ENCODE assay signal across 8 cellular contexts in the genomic region with DNA sequence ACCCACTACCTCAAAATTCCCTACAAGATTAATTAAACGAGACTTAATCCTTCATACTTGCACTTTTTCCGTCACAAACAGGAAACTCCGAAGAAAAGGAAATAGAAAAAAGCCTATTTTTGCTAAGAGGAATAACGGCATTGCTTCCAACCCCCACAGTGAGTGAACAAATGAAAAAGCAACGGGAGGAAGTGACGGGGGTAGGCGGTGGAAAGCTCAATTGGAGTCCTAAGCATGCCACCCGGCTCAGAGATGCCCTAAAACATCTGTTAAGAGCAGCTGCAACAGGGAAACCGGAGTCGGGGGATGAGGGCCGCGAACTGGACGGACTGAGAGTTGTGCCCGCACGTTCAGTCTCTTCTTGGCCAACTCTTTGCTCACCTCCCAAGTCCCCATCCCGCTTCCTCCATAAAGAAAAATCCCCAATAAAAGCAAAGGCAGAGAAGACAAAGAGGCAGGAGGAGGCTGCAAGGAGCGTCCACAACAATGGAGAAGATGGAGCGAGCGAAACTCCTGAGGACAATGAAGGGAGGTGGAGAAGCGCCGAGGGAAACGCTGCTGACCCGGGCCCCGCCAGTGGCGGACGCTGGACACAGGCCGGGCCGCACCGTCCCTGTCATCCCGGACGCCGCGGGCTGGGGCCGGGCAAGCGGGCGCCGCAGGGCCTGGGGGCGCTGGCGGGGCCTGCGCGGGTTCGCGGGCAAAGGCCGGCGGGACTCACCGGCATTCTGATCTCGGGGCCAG. TPM values are rescaled to one million over a fixed set of nuclear protein-coding genes. Genes with fewer than 3 reads are reported as not detected.
DNase-seq lines count a peak whose midpoint lies in the region; ATAC-seq and TF ChIP-seq lines count a peak whose summit lies in the region.

No MANE protein-coding gene starts in this region.

- peaks cover 39% of the 10 kb centered on the region for H3K36me3 Mint-ChIP-seq in Calu3 (ENCODE audit: insufficient read depth, unreplicated experiment)

- H3K9me3 ChIP-seq in SU-DHL-6 (ENCODE audit: insufficient read depth, low read length) (no peaks in the 10 kb centered on the region), right cardiac atrium (ENCODE audit: control insufficient read depth, low read length) (no peaks in the 10 kb centered on the region), aorta (ENCODE audit: control insufficient read depth, low read length) (no peaks in the 10 kb centered on the region)

- H3K79me2 ChIP-seq in SU-DHL-6 (ENCODE audit: insufficient read depth, low read length) = peaks cover 46% of the 10 kb centered on the region

- H3K27ac ChIP-seq in SU-DHL-6 (ENCODE audit: low read depth, low read length) (peak overlapping the region; percentile 69), right cardiac atrium (ENCODE audit: low read length) (peak overlapping the region; percentile 84), aorta (ENCODE audit: low read depth in 1 of 2, low read length in 2 of 2) (peak overlapping the region; percentile 65 to 83)

- H3K4me1 ChIP-seq in right cardiac atrium (ENCODE audit: control insufficient read depth, insufficient read depth, low read length) (peaks cover 5% of the 10 kb centered on the region), aorta (ENCODE audit: control insufficient read depth in 1 of 2, insufficient read depth in 2 of 2, low read length in 2 of 2) (no peaks in the 10 kb centered on the region)

- TF ChIP-seq CTCF in Calu3 (IDR thresholded peaks at IDR 0.05; ENCODE audit: unreplicated experiment) (no peak), SU-DHL-6 (IDR thresholded peaks at IDR 0.05; ENCODE audit: insufficient read depth, low read length, poor library complexity, severe bottlenecking) (no peak)

- H2AFZ ChIP-seq in SU-DHL-6 (ENCODE audit: low read depth, low read length, severe bottlenecking) = peak overlapping the region; percentile 56

- H3F3A ChIP-seq in SU-DHL-6 (ENCODE audit: insufficient read depth) = peaks cover 10% of the 10 kb centered on the region; the same call in 1 of the 2 replicates

- no peaks in the 10 kb centered on the region for H3K27me3 Mint-ChIP-seq in Calu3 (ENCODE audit: unreplicated experiment)

- BruUV-seq in Calu3 (replicated peaks; lab: Mats Ljungman, UMichigan) = no TSS peak

- H3K9me2 ChIP-seq in SU-DHL-6 (replicated peaks; ENCODE audit: insufficient read depth, low read length) = no peaks in the 10 kb centered on the region

- peak overlapping the region; percentile 87 for H3K4me3 Mint-ChIP-seq in Calu3 (ENCODE audit: low read depth, unreplicated experiment)

- H3K27me3 ChIP-seq in SU-DHL-6 (ENCODE audit: low read length) (no peaks in the 10 kb centered on the region), right cardiac atrium (ENCODE audit: control insufficient read depth, insufficient read depth) (no peaks in the 10 kb centered on the region), aorta (ENCODE audit: control insufficient read depth in 1 of 2, insufficient read depth in 2 of 2, low read length in 1 of 2) (no peaks in the 10 kb centered on the region)

- CTCF ChIA-PET in Calu3 (lab: Charles Lee) = interaction anchor here (0.6 to 1.1 kb wide), 4 partner anchors 10 to 92 kb away, joined by 3 read pairs; no protein-coding TSS in a partner anchor

- H3K9me3 Mint-ChIP-seq in Calu3 (ENCODE audit: low read depth, unreplicated experiment) = no peaks in the 10 kb centered on the region

- H3K4me1 Mint-ChIP-seq in Calu3 (ENCODE audit: low read depth, unreplicated experiment) = no peaks in the 10 kb centered on the region

- H3K36me3 ChIP-seq in SU-DHL-6 (ENCODE audit: low read length) = no peaks in the 10 kb centered on the region
- no peaks in the 10 kb centered on the region for H3K36me3 ChIP-seq in aorta (ENCODE audit: control insufficient read depth in 1 of 2, insufficient read depth in 2 of 2, low read length in 1 of 2)

- ATAC-seq in GM19452 (IDR thresholded peaks at IDR 0.05; ENCODE audit: unreplicated experiment) (peak; percentile 25), right cardiac atrium (peak; percentile 58 to 66), aorta (ENCODE audit: low FRiP score) (peak; percentile 73)

- H3K27ac Mint-ChIP-seq in Calu3 (ENCODE audit: unreplicated experiment) = peak overlapping the region; percentile 89

- intact Hi-C loops in Calu3 (cut with micrococcal nuclease; ENCODE audit: unreplicated experiment) = loop anchor here (2.0 kb wide), 1 partner anchor 15 kb away; no protein-coding TSS in a partner anchor
- intact Hi-C loops in right cardiac atrium (cut with DNase I) = no loop called here
- intact Hi-C loops in aorta (cut with DNase I) = no loop called here

- WGBS in right cardiac atrium = under 1% methylated on average over 47 of the region's 47 CpGs
- 0 to 1% methylated on average over 47 of the region's 47 CpGs for WGBS in aorta, 2 donors

- H3K9ac ChIP-seq in SU-DHL-6 (ENCODE audit: low read length) = peak overlapping the region; percentile 98

- peak overlapping the region; percentile 93 for H3K4me2 ChIP-seq in SU-DHL-6 (ENCODE audit: low read depth, low read length, poor library complexity, severe bottlenecking)

- H3K4me3 ChIP-seq in SU-DHL-6 (ENCODE audit: insufficient read depth, low read length, poor library complexity, severe bottlenecking) = peak overlapping the region; percentile 99
- H3K4me3 ChIP-seq in right cardiac atrium (ENCODE audit: low read length) = peak overlapping the region; percentile 79
- H3K4me3 ChIP-seq in aorta (ENCODE audit: low read length in 2 of 2) = peak overlapping the region; percentile 82 to 95

- DNase-seq in Calu3 = peak; percentile 36
- peak; percentile 11 for DNase-seq in HS-27A (ENCODE audit: low read depth)
- DNase-seq in amygdala (lab: John Stamatoyannopoulos, UW) = peak in 32 of 56 donors; percentile 6 to 67 (median 30)
- peak; percentile 34 to 71 (median 69) for DNase-seq in right cardiac atrium
- peak; percentile 78 for DNase-seq in retina
- peak; percentile 76 to 82 for DNase-seq in aorta

- H4K20me1 ChIP-seq in SU-DHL-6 (ENCODE audit: low read depth, low read length) = peaks cover 3% of the 10 kb centered on the region; the same call in 1 of the 2 replicates

RNA-seq across cellular contexts. Expression of gene SEC63, which starts 0.7 kb away (rescaled TPM):
- 106 and 135 TPM in 2 replicates for total RNA-seq in Calu3 (2022)
- total RNA-seq in right cardiac atrium = 100 to 1,000 TPM in 1 of 4 donors, 10 to 100 TPM in 3; 65.6 to 100 (median 87.9) TPM
- 30.6 TPM for polyA plus RNA-seq in right cardiac atrium
- 100 to 1,000 TPM; 112 to 114 TPM for total RNA-seq in aorta
- 10 to 100 TPM; 23.9 to 49.1 TPM for polyA plus RNA-seq in aorta

Comparison
In these comparisons a context has a peak if more than half of its experiments do, and no peak if none do; other contexts are left out.
1. Peak in every context shown above with its lines: DNase-seq, ATAC-seq, H3K4me3 ChIP-seq and H3K27ac ChIP-seq.
2. DNase-seq: peak in every context shown above with its lines; median percentile 79 in aorta; 78 in retina; 69 in right cardiac atrium; 36 in Calu3; 30 in amygdala; 11 in HS-27A.